ENCODE assay signal across 1 cellular context in genomic region chr1:156117414-156118174, GRCh38.
A peak's percentile ranks its signal among the peaks of the same experiment; 100 is the strongest.
TF ChIP-seq lines count a peak whose summit lies in the region.

No MANE protein-coding gene starts in this region.

TF ChIP-seq in GM12878, 131 proteins besides CTCF, POLR2A, EP300 and RAD21:
- TF ChIP-seq ZNF384 (IDR thresholded peaks at IDR 0.05; ENCODE audit: borderline replicate concordance, low read depth, low read length) = peak; percentile 44; the same call in 1 of the 2 replicates
- no peak for TF ChIP-seq POU2F2 (IDR thresholded peaks at IDR 0.05; ENCODE audit: borderline replicate concordance, low read depth, low read length)
